Comparison of ENCODE assay signal across 1 cellular context in genomic region chr14:74508844-74509428, GRCh38.
TF ChIP-seq lines count a peak whose summit lies in the region.

No MANE protein-coding gene starts in this region.

TF ChIP-seq in HEK293, 187 proteins besides CTCF, POLR2A, EP300 and RAD21 (continued from another document):
- TF ChIP-seq, protein P1, sequence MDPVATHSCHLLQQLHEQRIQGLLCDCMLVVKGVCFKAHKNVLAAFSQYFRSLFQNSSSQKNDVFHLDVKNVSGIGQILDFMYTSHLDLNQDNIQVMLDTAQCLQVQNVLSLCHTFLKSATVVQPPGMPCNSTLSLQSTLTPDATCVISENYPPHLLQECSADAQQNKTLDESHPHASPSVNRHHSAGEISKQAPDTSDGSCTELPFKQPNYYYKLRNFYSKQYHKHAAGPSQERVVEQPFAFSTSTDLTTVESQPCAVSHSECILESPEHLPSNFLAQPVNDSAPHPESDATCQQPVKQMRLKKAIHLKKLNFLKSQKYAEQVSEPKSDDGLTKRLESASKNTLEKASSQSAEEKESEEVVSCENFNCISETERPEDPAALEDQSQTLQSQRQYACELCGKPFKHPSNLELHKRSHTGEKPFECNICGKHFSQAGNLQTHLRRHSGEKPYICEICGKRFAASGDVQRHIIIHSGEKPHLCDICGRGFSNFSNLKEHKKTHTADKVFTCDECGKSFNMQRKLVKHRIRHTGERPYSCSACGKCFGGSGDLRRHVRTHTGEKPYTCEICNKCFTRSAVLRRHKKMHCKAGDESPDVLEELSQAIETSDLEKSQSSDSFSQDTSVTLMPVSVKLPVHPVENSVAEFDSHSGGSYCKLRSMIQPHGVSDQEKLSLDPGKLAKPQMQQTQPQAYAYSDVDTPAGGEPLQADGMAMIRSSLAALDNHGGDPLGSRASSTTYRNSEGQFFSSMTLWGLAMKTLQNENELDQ (tag by site-specific recombination; IDR thresholded peaks at IDR 0.05; ENCODE audit: low read depth): no peak
